ENCODE assay signal across 8 cellular contexts in the genomic region with DNA sequence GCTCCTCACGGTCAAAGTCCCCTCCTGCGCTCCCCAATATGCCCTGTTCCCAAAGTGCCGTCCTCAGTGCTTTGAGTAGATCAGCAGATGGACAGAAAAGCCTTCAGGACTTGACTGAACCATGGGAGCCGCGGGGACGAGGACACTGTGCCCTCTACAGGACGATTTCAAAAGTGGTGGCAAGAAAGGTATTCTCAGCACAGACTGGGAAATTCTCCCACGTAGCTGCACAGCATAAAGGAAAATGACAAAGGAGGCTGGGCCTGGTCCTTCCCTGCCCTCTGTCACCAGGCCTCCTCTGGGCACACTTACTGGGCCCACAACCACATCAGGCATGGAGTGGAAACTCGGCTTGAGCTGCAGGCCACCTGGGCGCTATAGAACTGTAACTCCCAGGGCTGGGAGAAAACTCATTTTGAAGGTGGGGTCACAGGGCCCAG. TPM values are rescaled to one million over a fixed set of nuclear protein-coding genes. Genes with fewer than 3 reads are reported as not detected.
DNase-seq lines count a peak whose midpoint lies in the region; ATAC-seq, FAIRE-seq and TF ChIP-seq lines count a peak whose summit lies in the region.

No MANE protein-coding gene starts in this region.

- no peaks in the 10 kb centered on the region for H3K27me3 Mint-ChIP-seq in activated CD4-positive, alpha-beta T cell treated with anti-CD3 and anti-CD28 coated beads, Interleukin-2, amount 10 ng/mL, durations not matched to agents 7 days and 5 days

- H3K9me3 Mint-ChIP-seq in activated CD4-positive, alpha-beta T cell treated with anti-CD3 and anti-CD28 coated beads, Interleukin-2, amount 10 ng/mL, durations not matched to agents 7 days and 5 days: no peaks in the 10 kb centered on the region

- POLR2A ChIA-PET in activated CD4-positive, alpha-beta T cell treated with anti-CD3 and anti-CD28 coated beads, Interleukin-2, amount 10 ng/mL, durations not matched to agents 7 days and 5 days (lab: Charles Lee): interaction anchor here (0.6 kb wide), 1 partner anchor 97 kb away, joined by 3 read pairs; no protein-coding TSS in a partner anchor

- H3K4me1 Mint-ChIP-seq in activated CD4-positive, alpha-beta T cell treated with anti-CD3 and anti-CD28 coated beads, Interleukin-2, amount 10 ng/mL, durations not matched to agents 7 days and 5 days: peaks cover 5% of the 10 kb centered on the region

- FAIRE-seq in GM12892 (lab: Jason Lieb, UNC): peak; percentile 78

- no peak for TF ChIP-seq POLR2A in GM12892 (IDR thresholded peaks at IDR 0.05; ENCODE audit: low read depth, low read length)

- CTCF ChIA-PET in activated CD4-positive, alpha-beta T cell treated with anti-CD3 and anti-CD28 coated beads, Interleukin-2, amount 10 ng/mL, durations not matched to agents 7 days and 5 days (lab: Charles Lee): interaction anchor here (0.6 to 3.8 kb wide), 21 partner anchors 9 to 148 kb away, joined by 3 to 47 read pairs (median 4); no protein-coding TSS in a partner anchor

- H3K36me3 Mint-ChIP-seq in activated CD4-positive, alpha-beta T cell treated with anti-CD3 and anti-CD28 coated beads, Interleukin-2, amount 10 ng/mL, durations not matched to agents 7 days and 5 days (ENCODE audit: low read depth): no peaks in the 10 kb centered on the region

- H3K27ac Mint-ChIP-seq in activated CD4-positive, alpha-beta T cell treated with anti-CD3 and anti-CD28 coated beads, Interleukin-2, amount 10 ng/mL, durations not matched to agents 7 days and 5 days: no peak overlapping the region

- DNase-seq in GM12892 (ENCODE audit: insufficient read length) (peak; percentile 58), NCI-H2196 (lab: John Stamatoyannopoulos, UW; ENCODE audit: unreplicated experiment) (peak; percentile 49), dorsolateral prefrontal cortex (peak in 9 of 10 donors; percentile 44 to 82 (median 69)), lung microvascular endothelial cell (ENCODE audit: low read depth in 2 of 2) (peak; percentile 81 to 83)
- peak; percentile 61 for DNase-seq in activated CD4-positive, alpha-beta T cell treated with anti-CD3 and anti-CD28 coated beads, Interleukin-2, amount 10 ng/mL, durations not matched to agents 7 days and 5 days
- DNase-seq in stimulated activated CD8-positive, alpha-beta memory T cell treated with anti-CD3 and anti-CD28 coated beads, Interleukin-4, amount 100 ng/mL, for 24 hours (ENCODE audit: low read depth): peak; percentile 18

- H3K4me3 Mint-ChIP-seq in activated CD4-positive, alpha-beta T cell treated with anti-CD3 and anti-CD28 coated beads, Interleukin-2, amount 10 ng/mL, durations not matched to agents 7 days and 5 days: no peak overlapping the region

- TF ChIP-seq CTCF in 22Rv1 (IDR thresholded peaks at IDR 0.05): peak; percentile 85
- peak; percentile 32 to 77 (median 63) for TF ChIP-seq CTCF in dorsolateral prefrontal cortex (IDR thresholded peaks at IDR 0.05 in 54 of 56, conservative IDR thresholded peaks at IDR 0.05 in 2 of 56; ENCODE audit: low read depth in 1 of 56, partially characterized antibody in 56 of 56)

- intact Hi-C loops in dorsolateral prefrontal cortex (cut with DNase I): loop anchor here (2.0 to 5.0 kb wide), 2 partner anchors 97 kb away; no protein-coding TSS in a partner anchor

- ATAC-seq in HG02798 (IDR thresholded peaks at IDR 0.05; ENCODE audit: poor library complexity, unreplicated experiment): peak; percentile 79

- H3K27ac ChIP-seq in 22Rv1 (no peak overlapping the region; the same call in 1 of the 2 replicates), dorsolateral prefrontal cortex (no peak overlapping the region)

- no peaks in the 10 kb centered on the region for H3K27me3 ChIP-seq in dorsolateral prefrontal cortex

- H3K4me3 ChIP-seq in dorsolateral prefrontal cortex: no peak overlapping the region

RNA-seq across cellular contexts. Expression of a gene that starts 16.7 kb away (rescaled TPM):
- 9.3 TPM for polyA plus RNA-seq in GM12892 (2012; ENCODE audit: missing spikeins)
- total RNA-seq in activated CD4-positive, alpha-beta T cell treated with anti-CD3 and anti-CD28 coated beads, Interleukin-2, amount 10 ng/mL, durations not matched to agents 7 days and 5 days: 10 to 100 TPM; 24.3 to 29.1 TPM
- 10 to 100 TPM; 24.4 to 67.2 (median 41.4) TPM for total RNA-seq in dorsolateral prefrontal cortex
- total RNA-seq in lung microvascular endothelial cell: 19.4 and 26.8 TPM in 2 replicates

Comparison
In these comparisons a context has a peak if more than half of its experiments do, and no peak if none do; other contexts are left out.
1. DNase-seq: peak in every context shown above with its lines; median percentile 82 in lung microvascular endothelial cell; 69 in dorsolateral prefrontal cortex; 61 in activated CD4-positive, alpha-beta T cell treated with anti-CD3 and anti-CD28 coated beads, Interleukin-2, amount 10 ng/mL, durations not matched to agents 7 days and 5 days; 58 in GM12892; 49 in NCI-H2196; 18 in stimulated activated CD8-positive, alpha-beta memory T cell treated with anti-CD3 and anti-CD28 coated beads, Interleukin-4, amount 100 ng/mL, for 24 hours.